7 cellular contexts compared by ENCODE assay signal in genomic region chr20:62219101-62219991, GRCh38. TPM values are rescaled to one million over a fixed set of nuclear protein-coding genes. Genes with fewer than 3 reads are reported as not detected.
DNase-seq lines count a peak whose midpoint lies in the region; ATAC-seq and TF ChIP-seq lines count a peak whose summit lies in the region.

No MANE protein-coding gene starts in this region.

- H3K4me3 ChIP-seq in coronary artery: peak overlapping the region; percentile 65

- H3K27ac ChIP-seq in coronary artery: no peak overlapping the region

- H3K9ac ChIP-seq in ES-I3 (ENCODE audit: low read depth, low read length): peak overlapping the region; percentile 48; the same call in 1 of the 2 replicates

- no peak overlapping the region for H3K27ac Mint-ChIP-seq in progenitor cell of endocrine pancreas

- H3K4me1 Mint-ChIP-seq in progenitor cell of endocrine pancreas (ENCODE audit: low read depth): no peaks in the 10 kb centered on the region

- TF ChIP-seq CTCF in coronary artery (IDR thresholded peaks at IDR 0.05) (no peak), progenitor cell of endocrine pancreas (IDR thresholded peaks at IDR 0.05; ENCODE audit: unreplicated experiment) (no peak)

- H3K4me1 ChIP-seq in ES-I3 (ENCODE audit: insufficient read depth, low read length): no peaks in the 10 kb centered on the region; the same call in 1 of the 2 replicates

- DNase-seq in NCI-H146 treated with DMSO at 0.1 percent for 48 hours (lab: John Stamatoyannopoulos, UW; ENCODE audit: unreplicated experiment): peak; percentile 49
- no peak for DNase-seq in coronary artery (ENCODE audit: low spot score)
- DNase-seq in progenitor cell of endocrine pancreas (ENCODE audit: low spot score, unreplicated experiment): no peak
- DNase-seq in T-helper 1 cell: no peak

- no peaks in the 10 kb centered on the region for H3K9me3 Mint-ChIP-seq in progenitor cell of endocrine pancreas (ENCODE audit: low read depth)

- H3K36me3 Mint-ChIP-seq in progenitor cell of endocrine pancreas (ENCODE audit: insufficient read depth): no peaks in the 10 kb centered on the region

- no peak for ATAC-seq in HG03565 (IDR thresholded peaks at IDR 0.05; ENCODE audit: unreplicated experiment)
- no peak for ATAC-seq in GM18498 (IDR thresholded peaks at IDR 0.05; ENCODE audit: unreplicated experiment)

- peak overlapping the region; percentile 47 for H3K4me3 Mint-ChIP-seq in progenitor cell of endocrine pancreas (ENCODE audit: low read depth)

- H3K9me3 ChIP-seq in ES-I3 (ENCODE audit: control insufficient read depth, insufficient read depth, low read length): no peaks in the 10 kb centered on the region

- H3K27me3 Mint-ChIP-seq in progenitor cell of endocrine pancreas: peaks cover 59% of the 10 kb centered on the region

- no peaks in the 10 kb centered on the region for H3K36me3 ChIP-seq in ES-I3 (ENCODE audit: insufficient read depth, low read length)

RNA-seq across cellular contexts. Expression of gene HRH3, which starts 0.7 kb away (rescaled TPM):
- total RNA-seq in progenitor cell of endocrine pancreas: 0.10 TPM in 1 of 2 replicates, not detected in the other

RNA-seq across cellular contexts. Expression of gene OSBPL2, which starts 19.0 kb away (rescaled TPM):
- total RNA-seq in progenitor cell of endocrine pancreas: 56.7 and 57.4 TPM in 2 replicates

RNA-seq across cellular contexts. Expression of gene MTG2, which starts 36.5 kb away (rescaled TPM):
- total RNA-seq in progenitor cell of endocrine pancreas: 30.4 and 31.6 TPM in 2 replicates
